In the genomic region with DNA sequence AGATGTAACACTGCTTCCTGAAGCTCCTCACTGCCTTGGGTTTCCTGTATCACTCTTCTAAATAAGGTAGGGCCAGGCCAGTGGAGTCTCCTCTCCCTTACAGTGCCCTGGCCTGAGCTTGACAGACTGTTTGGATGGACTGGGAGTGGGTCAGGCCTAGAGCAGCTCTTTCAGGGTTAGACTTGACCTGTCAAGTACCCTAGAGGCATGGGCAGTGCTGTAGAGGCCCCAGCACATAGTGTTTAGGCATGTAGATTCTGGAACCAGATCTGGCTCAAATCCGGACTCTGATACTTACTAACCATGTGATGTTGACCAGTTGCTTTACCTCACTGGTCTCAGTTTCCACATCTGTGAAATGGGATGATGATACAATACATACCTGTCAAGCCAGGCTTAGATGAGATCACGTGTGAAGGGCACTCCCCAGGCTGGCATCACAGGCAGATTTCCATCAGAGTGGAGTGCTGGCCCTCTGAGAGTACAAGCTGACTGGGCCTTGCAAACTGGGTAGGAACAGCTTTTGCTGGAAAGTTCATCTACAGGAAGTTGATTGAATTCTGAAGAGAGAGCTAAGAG, we compare ENCODE assay signal across 16 cellular contexts. TPM values are rescaled to one million over a fixed set of nuclear protein-coding genes. Genes with fewer than 3 reads are reported as not detected.
DNase-seq lines count a peak whose midpoint lies in the region; ATAC-seq and TF ChIP-seq lines count a peak whose summit lies in the region.
"Had no signal": no experiment of that assay in that cellular context is flagged by ENCODE, and none has a peak within 500 bp of the region (broad histone marks: within the 10 kb centered on the region; RNA-seq: fewer than 3 reads in every experiment).

No MANE protein-coding gene starts in this region.

- no peaks in the 10 kb centered on the region for H3K36me3 Mint-ChIP-seq in activated naive CD4-positive, alpha-beta T cell treated with anti-CD3 and anti-CD28 coated beads, Interleukin-2, amount 50 U/mL, for 24 hours
- peaks cover 0 to 6% of the 10 kb centered on the region in 2 donors for H3K36me3 Mint-ChIP-seq in activated naive CD4-positive, alpha-beta T cell treated with anti-CD3 and anti-CD28 coated beads, Interleukin-2, amount 50 U/mL, for 72 hours

- peaks cover 16% of the 10 kb centered on the region for H3K4me1 Mint-ChIP-seq in activated naive CD4-positive, alpha-beta T cell treated with anti-CD3 and anti-CD28 coated beads, Interleukin-2, amount 50 U/mL, for 24 hours
- peaks cover 65% of the 10 kb centered on the region for H3K4me1 Mint-ChIP-seq in stimulated activated naive CD8-positive, alpha-beta T cell treated with anti-CD3 and anti-CD28 coated beads, Interleukin-15, amount 100 ng/mL, for 72 hours

- POLR2A ChIA-PET in RWPE1 (lab: Yijun Ruan, JAX; ENCODE audit: low non-redundant PET): interaction anchor here (0.8 to 1.0 kb wide), 2 partner anchors 19 to 22 kb away, joined by 3 to 6 read pairs; no protein-coding TSS in a partner anchor

- H3K9me3 Mint-ChIP-seq in activated naive CD4-positive, alpha-beta T cell treated with anti-CD3 and anti-CD28 coated beads, Interleukin-2, amount 50 U/mL, for 24 hours: no peaks in the 10 kb centered on the region
- H3K9me3 Mint-ChIP-seq in activated naive CD4-positive, alpha-beta T cell treated with anti-CD3 and anti-CD28 coated beads, Interleukin-2, amount 50 U/mL, for 72 hours: no peaks in the 10 kb centered on the region
- no peaks in the 10 kb centered on the region for H3K9me3 Mint-ChIP-seq in stimulated activated naive CD8-positive, alpha-beta T cell treated with anti-CD3 and anti-CD28 coated beads, Interleukin-15, amount 100 ng/mL, for 72 hours
- H3K9me3 Mint-ChIP-seq: H9 had no signal

- no peak for TF ChIP-seq CTCF in RWPE1 (conservative IDR thresholded peaks at IDR 0.05; ENCODE audit: low read depth)

- ATAC-seq in activated naive CD4-positive, alpha-beta T cell treated with anti-CD3 and anti-CD28 coated beads, Interleukin-2, amount 50 U/mL, for 72 hours: no peak
- ATAC-seq in esophagus mucosa (peak; percentile 24), HG03097 (IDR thresholded peaks at IDR 0.05; ENCODE audit: low FRiP score, unreplicated experiment) (no peak)
- ATAC-seq in stimulated activated naive CD8-positive, alpha-beta T cell treated with anti-CD3 and anti-CD28 coated beads, Interleukin-15, amount 100 ng/mL, for 72 hours: no peak

- H3K27ac ChIP-seq in RWPE1: peak overlapping the region; percentile 77
- H3K27ac ChIP-seq: parathyroid adenoma had no signal

- peak overlapping the region; percentile 34 for H3K4me3 Mint-ChIP-seq in activated naive CD4-positive, alpha-beta T cell treated with anti-CD3 and anti-CD28 coated beads, Interleukin-2, amount 50 U/mL, for 24 hours
- peak overlapping the region; percentile 87 to 90 for H3K4me3 Mint-ChIP-seq in stimulated activated naive CD8-positive, alpha-beta T cell treated with anti-CD3 and anti-CD28 coated beads, Interleukin-15, amount 100 ng/mL, for 72 hours

- no peaks in the 10 kb centered on the region for H3K27me3 Mint-ChIP-seq in activated naive CD4-positive, alpha-beta T cell treated with anti-CD3 and anti-CD28 coated beads, Interleukin-2, amount 50 U/mL, for 24 hours
- peaks cover 8% of the 10 kb centered on the region for H3K27me3 Mint-ChIP-seq in stimulated activated naive CD8-positive, alpha-beta T cell treated with anti-CD3 and anti-CD28 coated beads, Interleukin-15, amount 100 ng/mL, for 72 hours

- peak overlapping the region; percentile 63 for H3K27ac Mint-ChIP-seq in activated naive CD4-positive, alpha-beta T cell treated with anti-CD3 and anti-CD28 coated beads, Interleukin-2, amount 50 U/mL, for 24 hours
- no peak overlapping the region for H3K27ac Mint-ChIP-seq in activated naive CD4-positive, alpha-beta T cell treated with anti-CD3 and anti-CD28 coated beads, Interleukin-2, amount 50 U/mL, for 72 hours
- H3K27ac Mint-ChIP-seq in stimulated activated naive CD8-positive, alpha-beta T cell treated with anti-CD3 and anti-CD28 coated beads, Interleukin-15, amount 100 ng/mL, for 72 hours: peak overlapping the region in 1 of 2 donors; percentile 98
- H3K27ac Mint-ChIP-seq: H9 had no signal

- DNase-seq in activated naive CD4-positive, alpha-beta T cell treated with anti-CD3 and anti-CD28 coated beads, Interleukin-2, amount 50 U/mL, for 72 hours (ENCODE audit: low spot score in 2 of 2): no peak
- DNase-seq in RWPE1 (ENCODE audit: low spot score) (no peak), foreskin melanocyte (no peak)
- DNase-seq in stimulated activated naive CD8-positive, alpha-beta T cell treated with anti-CD3 and anti-CD28 coated beads, Interleukin-15, amount 100 ng/mL, for 72 hours: no peak
- no peak for DNase-seq in stimulated activated CD4-positive, alpha-beta T cell treated with anti-CD3 and anti-CD28 coated beads, Interleukin-4, amount 100 ng/mL, for 24 hours
- DNase-seq: activated CD8-positive, alpha-beta memory T cell treated with anti-CD3 and anti-CD28 coated beads for 24 hours; caudate nucleus; effector CD8-positive, alpha-beta T cell; H9; hippocampal formation; NCI-H1694 treated with DMSO at 0.1 percent for 48 hours had no signal

- CTCF ChIA-PET in RWPE1 (lab: Yijun Ruan, JAX): interaction anchor here (0.7 kb wide), 1 partner anchor 163 kb away, joined by 4 read pairs; no protein-coding TSS in a partner anchor

RNA-seq across cellular contexts. Expression of gene MICAL2, which starts 1.4 kb away (rescaled TPM):
- 100 to 1,000 TPM in 1 of 2 donors, 10 to 100 TPM in 1; 60.8 to 124 TPM for total RNA-seq in activated naive CD4-positive, alpha-beta T cell treated with anti-CD3 and anti-CD28 coated beads, Interleukin-2, amount 50 U/mL, for 72 hours
- total RNA-seq in esophagus mucosa: 15.5 TPM
- total RNA-seq: OCI-LY7 had no signal
